Comparison of ENCODE assay signal across 8 cellular contexts in the genomic region with DNA sequence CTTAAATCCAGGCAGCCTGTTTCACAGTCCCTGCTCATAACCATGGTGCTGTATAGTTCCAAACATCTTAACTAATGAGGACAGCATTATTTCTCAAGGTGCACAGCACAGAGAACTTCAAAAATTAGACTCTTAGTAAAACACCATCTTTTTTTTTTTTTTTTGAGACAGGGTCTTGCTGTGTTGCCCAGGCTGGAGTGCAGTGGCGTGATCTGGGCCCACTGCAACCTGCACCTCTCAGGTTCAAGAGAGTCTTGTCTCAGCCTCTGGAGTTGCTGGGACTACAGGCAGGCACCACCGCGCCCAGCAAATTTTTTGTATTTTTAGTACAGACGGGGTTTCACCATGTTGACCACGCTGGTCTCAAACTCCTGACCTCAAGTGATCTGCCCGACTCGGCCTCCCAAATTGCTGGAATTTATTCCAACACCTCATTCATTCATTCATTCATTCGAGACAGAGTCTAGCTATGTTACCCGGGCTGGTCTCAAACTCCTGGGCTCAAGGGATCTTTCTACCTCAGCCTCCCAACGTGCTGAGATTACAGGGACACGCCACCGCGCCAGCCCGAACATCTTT. TPM values are rescaled to one million over a fixed set of nuclear protein-coding genes. Genes with fewer than 3 reads are reported as not detected.
A peak's percentile ranks its signal among the peaks of the same experiment; 100 is the strongest.
DNase-seq lines count a peak whose midpoint lies in the region; ATAC-seq and TF ChIP-seq lines count a peak whose summit lies in the region.

No MANE protein-coding gene starts in this region.

- H3K27ac ChIP-seq in SU-DHL-6 (ENCODE audit: low read depth, low read length): no peak overlapping the region
- peak overlapping the region; percentile 97 for H3K27ac ChIP-seq in skeletal muscle tissue (ENCODE audit: low read depth, low read length)

- H3K9me3 ChIP-seq in SU-DHL-6 (ENCODE audit: insufficient read depth, low read length) (no peaks in the 10 kb centered on the region), skeletal muscle tissue (ENCODE audit: control insufficient read depth in 3 of 3, low read length in 3 of 3) (no peaks in the 10 kb centered on the region)

- H4K20me1 ChIP-seq in SU-DHL-6 (ENCODE audit: low read depth, low read length): no peaks in the 10 kb centered on the region

- H3F3A ChIP-seq in SU-DHL-6 (ENCODE audit: insufficient read depth): 0 out of 2 replicates have a peak, but pooled peaks cover 2% of the 10 kb centered on the region

- peak overlapping the region; percentile 89 for H3K4me2 ChIP-seq in SU-DHL-6 (ENCODE audit: low read depth, low read length, poor library complexity, severe bottlenecking)

- ATAC-seq in GM21717 (IDR thresholded peaks at IDR 0.05; ENCODE audit: unreplicated experiment) (peak; percentile 20), GM18517 (IDR thresholded peaks at IDR 0.05; ENCODE audit: unreplicated experiment) (no peak), GM19467 (IDR thresholded peaks at IDR 0.05; ENCODE audit: unreplicated experiment) (no peak), HG02938 (IDR thresholded peaks at IDR 0.05; ENCODE audit: unreplicated experiment) (no peak)

- peaks cover 8 to 19% (median 15%) of the 10 kb centered on the region in 3 donors for H3K4me1 ChIP-seq in skeletal muscle tissue (ENCODE audit: control insufficient read depth in 3 of 3, insufficient read depth in 3 of 3, low read length in 3 of 3)

- H3K4me3 ChIP-seq in SU-DHL-6 (ENCODE audit: insufficient read depth, low read length, poor library complexity, severe bottlenecking): peak overlapping the region; percentile 76
- H3K4me3 ChIP-seq in foreskin fibroblast (ENCODE audit: low read depth in 1 of 2, low read length in 2 of 2): peak overlapping the region; percentile 80 to 82
- peak overlapping the region; percentile 74 to 96 (median 79) for H3K4me3 ChIP-seq in skeletal muscle tissue (ENCODE audit: low read length in 3 of 3)

- no peaks in the 10 kb centered on the region for H3K79me2 ChIP-seq in SU-DHL-6 (ENCODE audit: insufficient read depth, low read length)

- H3K9ac ChIP-seq in SU-DHL-6 (ENCODE audit: low read length) (peak overlapping the region; percentile 74), skeletal muscle tissue (ENCODE audit: low read depth in 1 of 3, low read length in 3 of 3) (peak overlapping the region; percentile 92 to 98 (median 97))

- no peak for DNase-seq in foreskin fibroblast
- DNase-seq in stimulated activated CD4-positive, alpha-beta T cell treated with anti-CD3 and anti-CD28 coated beads, Interleukin-4, amount 100 ng/mL, for 1 hour: no peak

- H2AFZ ChIP-seq in SU-DHL-6 (ENCODE audit: low read depth, low read length, severe bottlenecking): peak overlapping the region; percentile 92

- TF ChIP-seq CTCF in SU-DHL-6 (IDR thresholded peaks at IDR 0.05; ENCODE audit: insufficient read depth, low read length, poor library complexity, severe bottlenecking) (no peak), foreskin fibroblast (IDR thresholded peaks at IDR 0.05; ENCODE audit: low read depth, low read length) (no peak)

- H3K36me3 ChIP-seq in SU-DHL-6 (ENCODE audit: low read length): no peaks in the 10 kb centered on the region
- peaks cover 0 to 6% (median 6%) of the 10 kb centered on the region in 3 donors for H3K36me3 ChIP-seq in skeletal muscle tissue (ENCODE audit: control insufficient read depth in 3 of 3, insufficient read depth in 3 of 3, low read length in 3 of 3)

- no peaks in the 10 kb centered on the region for H3K9me2 ChIP-seq in SU-DHL-6 (replicated peaks; ENCODE audit: insufficient read depth, low read length)

- H3K27me3 ChIP-seq in SU-DHL-6 (ENCODE audit: low read length): no peaks in the 10 kb centered on the region
- no peaks in the 10 kb centered on the region for H3K27me3 ChIP-seq in skeletal muscle tissue (ENCODE audit: control insufficient read depth in 3 of 3, insufficient read depth in 3 of 3, low read length in 3 of 3)

RNA-seq across cellular contexts. Expression of a gene that starts 0.5 kb away (rescaled TPM):
- 8.9 TPM for total RNA-seq in skeletal muscle tissue

RNA-seq across cellular contexts. Expression of a gene that starts 54.6 kb away (rescaled TPM):
- total RNA-seq in skeletal muscle tissue: 36.5 TPM
